In genomic region chr6:22184371-22184770, GRCh38 we compare ENCODE assay signal across 40 cellular contexts.
"Had no signal": no experiment of that assay in that cellular context is flagged by ENCODE, and none has a peak within 500 bp of the region (broad histone marks: within the 10 kb centered on the region; RNA-seq: fewer than 3 reads in every experiment).

No MANE protein-coding gene starts in this region.

- H3K27me3 Mint-ChIP-seq: activated naive CD4-positive, alpha-beta T cell treated with anti-CD3 and anti-CD28 coated beads, Interleukin-2, amount 10 ng/mL, durations not matched to agents 7 days and 5 days; activated naive CD4-positive, alpha-beta T cell treated with anti-CD3 and anti-CD28 coated beads, Interleukin-2, amount 50 U/mL, for 24 hours; activated naive CD8-positive, alpha-beta T cell; activated naive CD8-positive, alpha-beta T cell treated with anti-CD3 and anti-CD28 coated beads for 36 hours; activated naive CD8-positive, alpha-beta T cell treated with anti-CD3 and anti-CD28 coated beads, Interleukin-2, amount 10 ng/mL, durations not matched to agents 7 days and 5 days; activated naive CD8-positive, alpha-beta T cell treated with anti-CD3 and anti-CD28 coated beads, Interleukin-2, amount 50 U/mL, for 24 hours; activated T-cell treated with anti-CD3 and anti-CD28 coated beads, Interleukin-2, amount 50 U/mL, for 24 hours; activated T-helper 17 cell treated with anti-CD3 and anti-CD28 coated beads, Interleukin-2, amount 50 U/mL, for 72 hours; central memory CD8-positive, alpha-beta T cell had no signal

- H3K4me1 Mint-ChIP-seq: activated naive CD4-positive, alpha-beta T cell treated with anti-CD3 and anti-CD28 coated beads, Interleukin-2, amount 10 ng/mL, durations not matched to agents 7 days and 5 days; activated naive CD4-positive, alpha-beta T cell treated with anti-CD3 and anti-CD28 coated beads, Interleukin-2, amount 50 U/mL, for 24 hours; activated naive CD8-positive, alpha-beta T cell treated with anti-CD3 and anti-CD28 coated beads for 36 hours; activated naive CD8-positive, alpha-beta T cell treated with anti-CD3 and anti-CD28 coated beads, Interleukin-2, amount 10 ng/mL, durations not matched to agents 7 days and 5 days; activated naive CD8-positive, alpha-beta T cell treated with anti-CD3 and anti-CD28 coated beads, Interleukin-2, amount 50 U/mL, for 24 hours; activated T-helper 17 cell treated with anti-CD3 and anti-CD28 coated beads, Interleukin-2, amount 50 U/mL, for 72 hours; central memory CD8-positive, alpha-beta T cell had no signal

- ATAC-seq: activated naive CD4-positive, alpha-beta T cell treated with anti-CD3 and anti-CD28 coated beads, Interleukin-2, amount 50 U/mL, for 72 hours; activated naive CD8-positive, alpha-beta T cell treated with anti-CD3 and anti-CD28 coated beads, Interleukin-2, amount 50 U/mL, for 24 hours; activated T-cell treated with anti-CD3 and anti-CD28 coated beads, Interleukin-2, amount 50 U/mL, for 4 hours; activated T-cell treated with anti-CD3 and anti-CD28 coated beads, Interleukin-2, amount 50 U/mL, for 72 hours; activated T-helper 17 cell treated with anti-CD3 and anti-CD28 coated beads, Interleukin-2, amount 50 U/mL, for 72 hours; body of pancreas had no signal

- DNase-seq: activated effector memory CD4-positive, alpha-beta T cell treated with anti-CD3 and anti-CD28 coated beads, Interleukin-2, amount 50 U/mL, for 16 hours; activated effector memory CD4-positive, alpha-beta T cell treated with Interleukin-2 at 50 U/mL for 16 hours; activated gamma-delta T cell; activated gamma-delta T cell treated with Interleukin-2 at 50 U/mL for 16 hours; activated naive CD4-positive, alpha-beta T cell; activated naive CD4-positive, alpha-beta T cell treated with anti-CD3 and anti-CD28 coated beads for 36 hours; activated naive CD4-positive, alpha-beta T cell treated with anti-CD3 and anti-CD28 coated beads, Interleukin-2, amount 10 ng/mL, durations not matched to agents 7 days and 5 days; activated naive CD4-positive, alpha-beta T cell treated with anti-CD3 and anti-CD28 coated beads, Interleukin-2, amount 50 U/mL, for 16 hours; activated naive CD4-positive, alpha-beta T cell treated with Interleukin-2 at 50 U/mL for 16 hours; activated naive CD8-positive, alpha-beta T cell treated with anti-CD3 and anti-CD28 coated beads for 36 hours; activated naive CD8-positive, alpha-beta T cell treated with anti-CD3 and anti-CD28 coated beads, Interleukin-2, amount 10 ng/mL, durations not matched to agents 7 days and 5 days; activated naive CD8-positive, alpha-beta T cell treated with anti-CD3 and anti-CD28 coated beads, Interleukin-2, amount 50 U/mL, for 24 hours; activated T-cell treated with anti-CD3 and anti-CD28 coated beads, Interleukin-2, amount 50 U/mL, for 1 hour; activated T-cell treated with anti-CD3 and anti-CD28 coated beads, Interleukin-2, amount 50 U/mL, for 24 hours; activated T-cell treated with anti-CD3 and anti-CD28 coated beads, Interleukin-2, amount 50 U/mL, for 4 hours; activated T-cell treated with anti-CD3 and anti-CD28 coated beads, Interleukin-2, amount 50 U/mL, for 48 hours; activated T-cell treated with anti-CD3 and anti-CD28 coated beads, Interleukin-2, amount 50 U/mL, for 72 hours; adrenal gland; amniotic stem cell; amygdala; anterior cingulate cortex; aorta; body of pancreas; brain microvascular endothelial cell; caudate nucleus; central memory CD4-positive, alpha-beta T cell; cerebellar nuclear complex had no signal

- H3K36me3 Mint-ChIP-seq: activated naive CD4-positive, alpha-beta T cell treated with anti-CD3 and anti-CD28 coated beads, Interleukin-2, amount 10 ng/mL, durations not matched to agents 7 days and 5 days; activated naive CD8-positive, alpha-beta T cell treated with anti-CD3 and anti-CD28 coated beads, Interleukin-2, amount 10 ng/mL, durations not matched to agents 7 days and 5 days had no signal

- H3K36me3 ChIP-seq: adrenal gland, brain microvascular endothelial cell, breast epithelium, cardiac muscle cell had no signal

- H3K4me3 Mint-ChIP-seq: activated naive CD4-positive, alpha-beta T cell treated with anti-CD3 and anti-CD28 coated beads for 36 hours; activated naive CD4-positive, alpha-beta T cell treated with anti-CD3 and anti-CD28 coated beads, Interleukin-2, amount 10 ng/mL, durations not matched to agents 7 days and 5 days; activated naive CD4-positive, alpha-beta T cell treated with anti-CD3 and anti-CD28 coated beads, Interleukin-2, amount 50 U/mL, for 24 hours; activated naive CD8-positive, alpha-beta T cell; activated naive CD8-positive, alpha-beta T cell treated with anti-CD3 and anti-CD28 coated beads for 36 hours; activated naive CD8-positive, alpha-beta T cell treated with anti-CD3 and anti-CD28 coated beads, Interleukin-2, amount 10 ng/mL, durations not matched to agents 7 days and 5 days; activated naive CD8-positive, alpha-beta T cell treated with anti-CD3 and anti-CD28 coated beads, Interleukin-2, amount 50 U/mL, for 24 hours; activated T-cell treated with anti-CD3 and anti-CD28 coated beads, Interleukin-2, amount 50 U/mL, for 24 hours; activated T-cell treated with anti-CD3 and anti-CD28 coated beads, Interleukin-2, amount 50 U/mL, for 4 hours; activated T-cell treated with anti-CD3 and anti-CD28 coated beads, Interleukin-2, amount 50 U/mL, for 72 hours; activated T-helper 1 cell treated with anti-CD3 and anti-CD28 coated beads, Interleukin-12 subunit alpha, Interleukin-12 subunit beta, Interleukin-2, Interleukin-4 antibody, amounts not matched to agents 30 ng/mL and 10 ng/mL and 1 ng/mL, durations not matched to agents 14 hours and 24 hours and 36 hours; activated T-helper 17 cell treated with anti-CD3 and anti-CD28 coated beads, Interleukin-2, amount 50 U/mL, for 72 hours; brain; central memory CD8-positive, alpha-beta T cell had no signal

- H3K4me3 ChIP-seq: adrenal gland, ascending aorta, body of pancreas, breast epithelium, cardiac muscle cell had no signal

- H3K27ac ChIP-seq: adrenal gland, ascending aorta, body of pancreas, brain microvascular endothelial cell, breast epithelium, cardiac muscle cell had no signal

- H3K27ac Mint-ChIP-seq: activated naive CD4-positive, alpha-beta T cell treated with anti-CD3 and anti-CD28 coated beads for 36 hours; activated naive CD4-positive, alpha-beta T cell treated with anti-CD3 and anti-CD28 coated beads, Interleukin-2, amount 10 ng/mL, durations not matched to agents 7 days and 5 days; activated naive CD4-positive, alpha-beta T cell treated with anti-CD3 and anti-CD28 coated beads, Interleukin-2, amount 50 U/mL, for 24 hours; activated naive CD4-positive, alpha-beta T cell treated with anti-CD3 and anti-CD28 coated beads, Interleukin-2, amount 50 U/mL, for 72 hours; activated naive CD8-positive, alpha-beta T cell; activated naive CD8-positive, alpha-beta T cell treated with anti-CD3 and anti-CD28 coated beads for 36 hours; activated naive CD8-positive, alpha-beta T cell treated with anti-CD3 and anti-CD28 coated beads, Interleukin-2, amount 10 ng/mL, durations not matched to agents 7 days and 5 days; activated naive CD8-positive, alpha-beta T cell treated with anti-CD3 and anti-CD28 coated beads, Interleukin-2, amount 50 U/mL, for 24 hours; activated T-cell treated with anti-CD3 and anti-CD28 coated beads, Interleukin-2, amount 50 U/mL, for 24 hours; activated T-cell treated with anti-CD3 and anti-CD28 coated beads, Interleukin-2, amount 50 U/mL, for 72 hours; activated T-helper 1 cell treated with anti-CD3 and anti-CD28 coated beads, Interleukin-12 subunit alpha, Interleukin-12 subunit beta, Interleukin-2, Interleukin-4 antibody, amounts not matched to agents 30 ng/mL and 10 ng/mL and 1 ng/mL, durations not matched to agents 14 hours and 24 hours and 36 hours; activated T-helper 17 cell treated with anti-CD3 and anti-CD28 coated beads, Interleukin-2, amount 50 U/mL, for 72 hours; activated T-helper 2 cell treated with anti-CD3 and anti-CD28 coated beads, Interferon-gamma antibody, Interleukin-2, Interleukin-4, amounts not matched to agents 10 μg/mL and 5 μg/mL and 100 μg/mL, durations not matched to agents 14 hours and 24 hours and 36 hours; brain had no signal

- H3K4me1 ChIP-seq: adrenal gland, ascending aorta, body of pancreas, breast epithelium had no signal

- FAIRE-seq: astrocyte, bronchial epithelial cell had no signal

- H3K27me3 ChIP-seq: adrenal gland, ascending aorta, body of pancreas, brain microvascular endothelial cell, breast epithelium, cardiac muscle cell had no signal
